12 cellular contexts compared by ENCODE assay signal in the genomic region with DNA sequence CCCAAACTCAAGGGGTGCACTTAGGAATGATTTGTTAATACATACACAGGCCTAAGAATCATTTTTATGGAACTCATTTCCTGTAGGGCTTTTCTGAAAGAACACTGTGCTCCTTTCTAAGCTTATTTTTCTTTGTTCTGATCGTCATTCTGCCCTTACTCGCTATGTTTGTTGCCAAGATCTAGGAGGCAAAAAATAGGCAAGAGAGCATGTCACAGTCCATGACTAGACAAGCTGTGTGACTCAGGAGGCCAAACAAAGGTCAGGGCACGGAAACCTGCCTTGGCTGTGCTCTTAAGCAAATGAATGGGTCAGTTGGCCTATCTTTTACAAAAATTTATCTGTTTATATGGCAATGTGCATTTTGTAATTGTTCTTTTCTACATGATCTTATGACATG. TPM values are rescaled to one million over a fixed set of nuclear protein-coding genes. Genes with fewer than 3 reads are reported as not detected.
DNase-seq lines count a peak whose midpoint lies in the region; ATAC-seq, FAIRE-seq and TF ChIP-seq lines count a peak whose summit lies in the region.
"Had no signal": no experiment of that assay in that cellular context is flagged by ENCODE, and none has a peak within 500 bp of the region (broad histone marks: within the 10 kb centered on the region; RNA-seq: fewer than 3 reads in every experiment).

No MANE protein-coding gene starts in this region.

- POLR2A ChIA-PET in A549 (lab: Yijun Ruan, JAX) = interaction anchor here (1.1 kb wide), 1 partner anchor 69 kb away, joined by 5 read pairs; the partner anchor contains the start of gene MCTS1
- POLR2A ChIA-PET in endothelial cell of umbilical vein (lab: Charles Lee) = interaction anchor here (1.1 to 1.6 kb wide), 2 partner anchors 68 to 97 kb away, joined by 4 read pairs; no protein-coding TSS in a partner anchor

- intact Hi-C loops in endothelial cell of umbilical vein (cut with micrococcal nuclease) = loop anchor here (1.0 to 5.0 kb wide), 5 partner anchors 42 to 112 kb away; partner anchors contain the start of genes C1GALT1C1, CUL4B and MCTS1

- H3K4me2 ChIP-seq in A549 (peak overlapping the region; percentile 37), endothelial cell of umbilical vein (ENCODE audit: insufficient read depth, low read length) (peak overlapping the region; percentile 68)
- H3K4me2 ChIP-seq: KMS-11 had no signal

- H3K9me3 ChIP-seq in A549 (no peaks in the 10 kb centered on the region), MG63 (no peaks in the 10 kb centered on the region), endothelial cell of umbilical vein (replicated peaks; ENCODE audit: control insufficient read depth, insufficient read depth, low read length) (no peaks in the 10 kb centered on the region)

- CTCF ChIA-PET in A549 (lab: Yijun Ruan, JAX) (no interaction called here), endothelial cell of umbilical vein (lab: Charles Lee) (interaction anchor here (1.6 kb wide), 1 partner anchor 186 kb away, joined by 7 read pairs; no protein-coding TSS in a partner anchor)

- 0% methylated on average over 3 of the region's 3 CpGs for WGBS in A549 (ENCODE audit: missing lambda C conversion rate)

- H4K20me1 ChIP-seq in endothelial cell of umbilical vein (replicated peaks; ENCODE audit: control insufficient read depth, extremely low read depth, insufficient read depth, low read length) = no peaks in the 10 kb centered on the region

- H2AFZ ChIP-seq in endothelial cell of umbilical vein (ENCODE audit: low read depth, low read length) = no peak overlapping the region

- H3K9ac ChIP-seq in endothelial cell of umbilical vein (replicated peaks; ENCODE audit: extremely low read depth, insufficient read depth, low read length) = peak overlapping the region; percentile 79
- H3K9ac ChIP-seq: KMS-11 had no signal

- no peak for TF ChIP-seq RAD21 in A549 (conservative IDR thresholded peaks at IDR 0.05 in 1 of 2, IDR thresholded peaks at IDR 0.05 in 1 of 2)

- peak overlapping the region; percentile 69 to 81 for H3K27ac ChIP-seq in A549
- H3K27ac ChIP-seq in endothelial cell of umbilical vein (ENCODE audit: insufficient read depth, low read depth, low read length) = peak overlapping the region; percentile 94
- H3K27ac ChIP-seq in substantia nigra (ENCODE audit: low read depth, low read length, poor library complexity, severe bottlenecking) = no peak overlapping the region
- H3K27ac ChIP-seq: KMS-11 had no signal

- BruUV-seq in endothelial cell of umbilical vein (replicated peaks; lab: Mats Ljungman, UMichigan) = no TSS peak

- H3K36me3 ChIP-seq in MG63 = no peaks in the 10 kb centered on the region
- no peaks in the 10 kb centered on the region for H3K36me3 ChIP-seq in endothelial cell of umbilical vein (ENCODE audit: control insufficient read depth in 2 of 2, extremely low read depth in 1 of 2, insufficient read depth in 2 of 2, low read length in 2 of 2)

- H3K4me3 ChIP-seq in A549 = no peak overlapping the region
- H3K4me3 ChIP-seq in MG63 = no peak overlapping the region
- no peak overlapping the region for H3K4me3 ChIP-seq in endothelial cell of umbilical vein (replicated peaks in 1 of 3; ENCODE audit: insufficient read depth in 1 of 3, low read depth in 1 of 3, low read length in 3 of 3)

- TF ChIP-seq EP300 in A549 (IDR thresholded peaks at IDR 0.05) = peak in 1 of 2 experiments; percentile 36; a peak in 1 of 5 replicates

- TF ChIP-seq CTCF in A549 (IDR thresholded peaks at IDR 0.05) (no peak), endothelial cell of umbilical vein (IDR thresholded peaks at IDR 0.05; ENCODE audit: extremely low read depth in 1 of 2, insufficient read depth in 1 of 2, low read depth in 1 of 2, low read length in 2 of 2) (no peak)

- no peaks in the 10 kb centered on the region for H3K27me3 ChIP-seq in MG63
- H3K27me3 ChIP-seq in endothelial cell of umbilical vein (ENCODE audit: control insufficient read depth in 2 of 2, insufficient read depth in 2 of 2, low read length in 2 of 2) = no peaks in the 10 kb centered on the region

- H3K4me1 ChIP-seq in A549 = peaks cover 21% of the 10 kb centered on the region
- peaks cover 31% of the 10 kb centered on the region for H3K4me1 ChIP-seq in endothelial cell of umbilical vein (ENCODE audit: control insufficient read depth, extremely low read depth, insufficient read depth, low read length)

- no peaks in the 10 kb centered on the region for H3K79me2 ChIP-seq in endothelial cell of umbilical vein (ENCODE audit: control insufficient read depth, insufficient read depth, low read length)

- TF ChIP-seq POLR2A in A549 (IDR thresholded peaks at IDR 0.05; ENCODE audit: low read length) (no peak), endothelial cell of umbilical vein (IDR thresholded peaks at IDR 0.05; ENCODE audit: low read depth, low read length) (peak; percentile 21)

- DNase-seq in A549 (ENCODE audit: low read depth in 1 of 2, low spot score in 1 of 2) = peak; percentile 21 to 86
- peak; percentile 79 for DNase-seq in MG63
- DNase-seq in endothelial cell of umbilical vein (ENCODE audit: low read depth, low spot score) = peak; percentile 85
- DNase-seq in lung microvascular endothelial cell (ENCODE audit: low read depth in 2 of 2) = peak; percentile 67 to 93
- DNase-seq in NCI-H2107 (lab: John Stamatoyannopoulos, UW) = no peak
- DNase-seq in CD1c-positive myeloid dendritic cell (ENCODE audit: extremely low spot score) = no peak
- DNase-seq in NCI-H128 (lab: John Stamatoyannopoulos, UW; ENCODE audit: unreplicated experiment) = no peak
- DNase-seq in substantia nigra (lab: John Stamatoyannopoulos, UW) = no peak
- DNase-seq: effector memory CD4-positive, alpha-beta T cell; natural killer cell had no signal

- H3K9me1 ChIP-seq in endothelial cell of umbilical vein (replicated peaks; ENCODE audit: control insufficient read depth, extremely low read depth, insufficient read depth, low read length) = no peaks in the 10 kb centered on the region

- dilution Hi-C loops in endothelial cell of umbilical vein (cut with MboI; ENCODE audit: extremely low pct_ligation_motif_present, low sequenced_read_pairs) = no loop called here

- ATAC-seq in A549 = peak; percentile 94 to 95
- ATAC-seq: natural killer cell had no signal

- FAIRE-seq in A549 (lab: Jason Lieb, UNC) (peak; percentile 67), endothelial cell of umbilical vein (lab: Jason Lieb, UNC) (peak; percentile 98)
- FAIRE-seq: GM18507 had no signal

TF ChIP-seq in A549, 52 proteins besides CTCF, POLR2A, EP300 and RAD21 (continues in another document):
- TF ChIP-seq CBX8 (IDR thresholded peaks at IDR 0.05) (no peak), USF2 (IDR thresholded peaks at IDR 0.05) (no peak), GATA3 (IDR thresholded peaks at IDR 0.05; ENCODE audit: borderline replicate concordance) (peak; percentile 15; the same call in 1 of the 2 replicates), RCOR1 (IDR thresholded peaks at IDR 0.05; ENCODE audit: low read depth, low read length) (no peak), BHLHE40 (IDR thresholded peaks at IDR 0.05; ENCODE audit: low read depth, low read length) (no peak), MYC (IDR thresholded peaks at IDR 0.05; ENCODE audit: borderline replicate concordance, low read length) (no peak), RARB (CRISPR knock-in tag; IDR thresholded peaks at IDR 0.05) (0 out of 2 replicates have a peak, but pooled peaks have one; percentile 69)

TF ChIP-seq in endothelial cell of umbilical vein, 7 proteins besides CTCF, POLR2A, EP300 and RAD21:
- TF ChIP-seq FOS (IDR thresholded peaks at IDR 0.05; ENCODE audit: borderline replicate concordance, insufficient read depth, low read length) (peak; percentile 82), POLR2AphosphoS5 (IDR thresholded peaks at IDR 0.05; ENCODE audit: insufficient read depth, low read depth, low read length) (no peak), EZH2 (IDR thresholded peaks at IDR 0.05; ENCODE audit: borderline replicate concordance, low read depth, low read length, severe bottlenecking) (no peak), JUN (IDR thresholded peaks at IDR 0.05; ENCODE audit: borderline replicate concordance, insufficient read depth, insufficient read length, low read depth) (peak; percentile 56), GATA2 (IDR thresholded peaks at IDR 0.05; ENCODE audit: insufficient read depth, insufficient read length, low read depth, low read length) (no peak), MYC (IDR thresholded peaks at IDR 0.05; ENCODE audit: low read depth, low read length) (no peak)
- TF ChIP-seq, protein P1, sequence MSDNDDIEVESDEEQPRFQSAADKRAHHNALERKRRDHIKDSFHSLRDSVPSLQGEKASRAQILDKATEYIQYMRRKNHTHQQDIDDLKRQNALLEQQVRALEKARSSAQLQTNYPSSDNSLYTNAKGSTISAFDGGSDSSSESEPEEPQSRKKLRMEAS (IDR thresholded peaks at IDR 0.05; ENCODE audit: insufficient read depth, insufficient read length) = no peak

RNA-seq across cellular contexts. Expression of gene C1GALT1C1, which starts 42.5 kb away (rescaled TPM):
- polyA plus RNA-seq in A549 (2011; rRNA removed) = 46.0 and 49.6 TPM in 2 replicates
- polyA plus RNA-seq in A549 (2012; cell fraction: cytosol; rRNA removed) = 14.9 and 19.1 TPM in 2 replicates
- 14.4 and 16.9 TPM in 2 replicates for polyA plus RNA-seq in A549 (2012; cell fraction: nucleus; rRNA removed)
- polyA plus RNA-seq in A549 (2017; fragmentation: RNase III; extraction: RNeasy Plus Mini Kit Qiagen cat#74134 plus additional on column Dnase treatment) = 35.9 to 42.8 TPM (median 38.4 TPM) in 3 replicates
- polyA minus RNA-seq in A549 (2011; rRNA and poly(A)+ RNA removed) = 5.9 and 9.4 TPM in 2 replicates
- total RNA-seq in MG63 (2014; rRNA removed; shearing (Covaris generic); ENCODE audit: low replicate concordance) = 22.1 and 31.5 TPM in 2 replicates
- 32.9 and 34.6 TPM in 2 replicates for total RNA-seq in endothelial cell of umbilical vein
- 21.7 and 28.6 TPM in 2 replicates for polyA plus RNA-seq in endothelial cell of umbilical vein
- polyA plus RNA-seq in endothelial cell of umbilical vein (2011; cell fraction: cytosol; rRNA removed) = 39.8 and 40.6 TPM in 2 replicates
- polyA plus RNA-seq in endothelial cell of umbilical vein (2011; cell fraction: nucleus; rRNA removed) = 21.0 and 29.0 TPM in 2 replicates
- polyA plus RNA-seq in endothelial cell of umbilical vein (2012) = 42.1 and 54.2 TPM in 2 replicates
- polyA minus RNA-seq in endothelial cell of umbilical vein = 16.7 and 19.6 TPM in 2 replicates
- 5.7 TPM for polyA minus RNA-seq in endothelial cell of umbilical vein (2011; cell fraction: cytosol; rRNA and poly(A)+ RNA removed)
- 5.0 and 9.9 TPM in 2 replicates for polyA minus RNA-seq in endothelial cell of umbilical vein (2011; cell fraction: nucleus; rRNA and poly(A)+ RNA removed)
- total RNA-seq in lung microvascular endothelial cell = 42.7 and 49.2 TPM in 2 replicates

Comparison
In these comparisons a context has a peak if more than half of its experiments do, and no peak if none do; other contexts are left out.
1. DNase-seq: peak in A549 (2 of 2), MG63 (single experiment), endothelial cell of umbilical vein (single experiment) and lung microvascular endothelial cell (2 of 2); none in NCI-H2107 (single experiment), CD1c-positive myeloid dendritic cell (single experiment), NCI-H128 (single experiment) and substantia nigra (0 of 49).